In genomic region chr17:17872468-17873345, GRCh38 we compare ENCODE assay signal across 18 cellular contexts. TPM values are rescaled to one million over a fixed set of nuclear protein-coding genes. Genes with fewer than 3 reads are reported as not detected.
DNase-seq lines count a peak whose midpoint lies in the region; FAIRE-seq and TF ChIP-seq lines count a peak whose summit lies in the region.
"Had no signal": no experiment of that assay in that cellular context is flagged by ENCODE, and none has a peak within 500 bp of the region (broad histone marks: within the 10 kb centered on the region; RNA-seq: fewer than 3 reads in every experiment).

No MANE protein-coding gene starts in this region.

- no peaks in the 10 kb centered on the region for H3K79me2 ChIP-seq in keratinocyte (ENCODE audit: control insufficient read depth, insufficient read depth, low read length)
- H3K79me2 ChIP-seq in OCI-LY7 (ENCODE audit: insufficient read depth, low read depth, low read length) = no peaks in the 10 kb centered on the region

- H3K27me3 ChIP-seq in keratinocyte (ENCODE audit: control insufficient read depth, extremely low read depth, insufficient read depth, low read length) = no peaks in the 10 kb centered on the region
- H3K27me3 ChIP-seq: gastrocnemius medialis, testis had no signal

- POLR2A ChIA-PET in HEK293 (lab: Yijun Ruan, JAX) = no interaction called here
- POLR2A ChIA-PET in OCI-LY7 (lab: Charles Lee) = interaction anchor here (0.6 kb wide), 1 partner anchor 15 kb away, joined by 3 read pairs; no protein-coding TSS in a partner anchor

- DNase-seq in keratinocyte (ENCODE audit: low read depth, low spot score) = no peak
- no peak for DNase-seq in G401 (ENCODE audit: low spot score)
- no peak for DNase-seq in OCI-LY7 (ENCODE audit: low spot score)
- DNase-seq in hypothalamus (lab: John Stamatoyannopoulos, UW) = no peak
- no peak for DNase-seq in DMS114 treated with DMSO at 0.1 percent for 48 hours (lab: John Stamatoyannopoulos, UW; ENCODE audit: unreplicated experiment)
- DNase-seq: activated CD4-positive, alpha-beta T cell treated with anti-CD3 and anti-CD28 coated beads, Interleukin-2, amount 50 U/mL, for 48 hours; CD4-positive, CD25-positive, alpha-beta regulatory T cell; central memory CD4-positive, alpha-beta T cell; gastrocnemius medialis; NCI-H446 treated with DMSO at 0.1 percent for 48 hours; stimulated activated CD4-positive, alpha-beta T cell treated with anti-CD3 and anti-CD28 coated beads, Interleukin-1b, Interleukin-23, amount 100 ng/mL, for 48 hours; testis had no signal

- peaks cover 10% of the 10 kb centered on the region for H3K4me1 ChIP-seq in HEK293 (ENCODE audit: control insufficient read depth, insufficient read depth, low read length)
- H3K4me1 ChIP-seq in keratinocyte (ENCODE audit: control insufficient read depth, extremely low read depth, insufficient read depth, low read length) = peaks cover 18% of the 10 kb centered on the region
- no peaks in the 10 kb centered on the region for H3K4me1 ChIP-seq in OCI-LY7 (ENCODE audit: insufficient read depth, low read length, poor library complexity, severe bottlenecking)

- H3K9me3 ChIP-seq in HEK293 (ENCODE audit: control insufficient read depth, insufficient read depth, low read depth, low read length) = no peaks in the 10 kb centered on the region
- no peaks in the 10 kb centered on the region for H3K9me3 ChIP-seq in keratinocyte (ENCODE audit: control insufficient read depth, low read depth, low read length)
- no peaks in the 10 kb centered on the region for H3K9me3 ChIP-seq in OCI-LY7 (ENCODE audit: low read length)
- H3K9me3 ChIP-seq: gastrocnemius medialis, testis had no signal

- H4K20me1 ChIP-seq in keratinocyte (ENCODE audit: control insufficient read depth, extremely low read depth, insufficient read depth, low read length) = no peaks in the 10 kb centered on the region
- H4K20me1 ChIP-seq in OCI-LY7 (ENCODE audit: insufficient read depth, low read length) = no peaks in the 10 kb centered on the region

- H3K4me3 ChIP-seq in HEK293 (ENCODE audit: low read depth, low read length) (no peak overlapping the region), keratinocyte (ENCODE audit: control insufficient read depth in 2 of 3, extremely low read depth in 1 of 3, insufficient read depth in 2 of 3, low read depth in 1 of 3, low read length in 3 of 3) (no peak overlapping the region), OCI-LY7 (ENCODE audit: low read depth, low read length, poor library complexity, severe bottlenecking) (no peak overlapping the region)
- H3K4me3 ChIP-seq: gastrocnemius medialis, lung, skin epidermis, testis had no signal

- H3K9me1 ChIP-seq in keratinocyte (ENCODE audit: control insufficient read depth, extremely low read depth, insufficient read depth, low read length) = no peaks in the 10 kb centered on the region

- peak; percentile 39 for FAIRE-seq in keratinocyte (lab: Jason Lieb, UNC)
- FAIRE-seq: GM12892 had no signal

- H3K27ac ChIP-seq in C4-2B = peak overlapping the region; percentile 5; the same call in 1 of the 2 replicates
- H3K27ac ChIP-seq in HEK293 (ENCODE audit: extremely low read depth, low read depth, low read length) = no peak overlapping the region
- H3K27ac ChIP-seq in angular gyrus (ENCODE audit: low read depth, low read length) = peak overlapping the region; percentile 44
- no peak overlapping the region for H3K27ac ChIP-seq in keratinocyte (ENCODE audit: control insufficient read depth, insufficient read depth, low read length)
- no peak overlapping the region for H3K27ac ChIP-seq in OCI-LY7 (ENCODE audit: low read depth, low read length, poor library complexity, severe bottlenecking)
- H3K27ac ChIP-seq: gastrocnemius medialis, testis had no signal

- H3K36me3 ChIP-seq in HEK293 (ENCODE audit: control insufficient read depth in 2 of 2, insufficient read depth in 1 of 2, low read length in 2 of 2) (peaks cover 3 to 27% of the 10 kb centered on the region in 2 experiments; a peak in 2 of 3 replicates), keratinocyte (ENCODE audit: control insufficient read depth in 2 of 2, extremely low read depth in 1 of 2, insufficient read depth in 2 of 2, low read length in 2 of 2) (peaks cover 27 to 34% of the 10 kb centered on the region in 2 experiments), OCI-LY7 (ENCODE audit: insufficient read depth, low read length) (no peaks in the 10 kb centered on the region)

- dilution Hi-C loops in keratinocyte (cut with MboI; ENCODE audit: extremely low pct_ligation_motif_present, low sequenced_read_pairs) = no loop called here

- in situ Hi-C loops in G401 (cut with HindIII; ENCODE audit: low sequenced_read_pairs) = no loop called here

- H2AFZ ChIP-seq in keratinocyte (ENCODE audit: control insufficient read depth, low read length) (no peak overlapping the region), OCI-LY7 (ENCODE audit: low read length) (no peak overlapping the region)

- CTCF ChIA-PET in HEK293 (lab: Yijun Ruan, JAX) (interaction anchor here (0.5 to 2.6 kb wide), 4 partner anchors 9 to 161 kb away, joined by 3 to 9 read pairs (median 4); no protein-coding TSS in a partner anchor), OCI-LY7 (lab: Charles Lee; ENCODE audit: unreplicated experiment) (interaction anchor here (0.6 kb wide), 1 partner anchor 73 kb away, joined by 3 read pairs; no protein-coding TSS in a partner anchor)

- no TSS peak for BruUV-seq in OCI-LY7 (replicated peaks; lab: Mats Ljungman, UMichigan)

- H3K4me2 ChIP-seq in keratinocyte (ENCODE audit: control insufficient read depth, extremely low read depth, insufficient read depth, low read depth, low read length) (no peak overlapping the region), OCI-LY7 (ENCODE audit: low read length) (no peak overlapping the region)

- intact Hi-C loops in OCI-LY7 (cut with micrococcal nuclease; ENCODE audit: unreplicated experiment) = no loop called here

- no peak overlapping the region for H3K9ac ChIP-seq in keratinocyte (ENCODE audit: control insufficient read depth, extremely low read depth, insufficient read depth, low read length)

- TF ChIP-seq CTCF in C4-2B (conservative IDR thresholded peaks at IDR 0.05) (no peak), HEK293 (tag by site-specific recombination; IDR thresholded peaks at IDR 0.05) (no peak), keratinocyte (optimal IDR thresholded peaks at IDR 0.05 in 1 of 3, IDR thresholded peaks at IDR 0.05 in 1 of 3, conservative IDR thresholded peaks at IDR 0.05 in 1 of 3; ENCODE audit: extremely low read depth in 1 of 3, insufficient read depth in 2 of 3, low read length in 3 of 3) (no peak), OCI-LY7 (conservative IDR thresholded peaks at IDR 0.05; ENCODE audit: low read length) (no peak)

- no peaks in the 10 kb centered on the region for H3K9me2 ChIP-seq in OCI-LY7 (ENCODE audit: insufficient read depth, low read length)

TF ChIP-seq in HEK293, 187 proteins besides CTCF, POLR2A, EP300 and RAD21:
- TF ChIP-seq ZNF701 (tag by site-specific recombination; IDR thresholded peaks at IDR 0.05) (no peak), ZNF26 (tag by site-specific recombination; IDR thresholded peaks at IDR 0.05) (no peak), ZFP3 (tag by site-specific recombination; IDR thresholded peaks at IDR 0.05; ENCODE audit: low read depth) (peak; percentile 81)

RNA-seq across cellular contexts. Expression of gene SREBF1, which starts 35.9 kb away (rescaled TPM):
- 51.7 to 62.3 TPM (median 59.8 TPM) in 3 replicates for polyA plus RNA-seq in keratinocyte
- 141 TPM for polyA plus RNA-seq in keratinocyte (2011; ENCODE audit: low read depth)
- 13.1 and 22.9 TPM in 2 replicates for polyA plus RNA-seq in keratinocyte (2011; cell fraction: cytosol; rRNA removed)
- polyA plus RNA-seq in keratinocyte (2011; cell fraction: nucleus; rRNA removed) = 193 and 230 TPM in 2 replicates
- polyA plus RNA-seq in keratinocyte (2012; ENCODE audit: low replicate concordance) = 58.4 and 115 TPM in 2 replicates
- polyA minus RNA-seq in keratinocyte = 92.2 to 212 TPM (median 99.5 TPM) in 3 replicates
- polyA minus RNA-seq in keratinocyte (2011; cell fraction: cytosol; rRNA and poly(A)+ RNA removed) = 158 TPM
- 274 and 384 TPM in 2 replicates for polyA minus RNA-seq in keratinocyte (2011; cell fraction: nucleus; rRNA and poly(A)+ RNA removed)
- 116 and 155 TPM in 2 replicates for total RNA-seq in G401 (2014; rRNA removed; shearing (Covaris generic))
- 48.4 and 70.4 TPM in 2 replicates for total RNA-seq in OCI-LY7 (2014; rRNA removed; shearing (Covaris generic))
- 187 and 213 TPM in 2 replicates for total RNA-seq in OCI-LY7 (2022)

Comparison
In these comparisons a context has a peak if more than half of its experiments do, and no peak if none do; other contexts are left out.
1. H3K27ac ChIP-seq: peak in C4-2B (single experiment) and angular gyrus (single experiment); none in HEK293 (single experiment), keratinocyte (single experiment) and OCI-LY7 (single experiment).